ENCODE assay signal across 25 cellular contexts in the genomic region with DNA sequence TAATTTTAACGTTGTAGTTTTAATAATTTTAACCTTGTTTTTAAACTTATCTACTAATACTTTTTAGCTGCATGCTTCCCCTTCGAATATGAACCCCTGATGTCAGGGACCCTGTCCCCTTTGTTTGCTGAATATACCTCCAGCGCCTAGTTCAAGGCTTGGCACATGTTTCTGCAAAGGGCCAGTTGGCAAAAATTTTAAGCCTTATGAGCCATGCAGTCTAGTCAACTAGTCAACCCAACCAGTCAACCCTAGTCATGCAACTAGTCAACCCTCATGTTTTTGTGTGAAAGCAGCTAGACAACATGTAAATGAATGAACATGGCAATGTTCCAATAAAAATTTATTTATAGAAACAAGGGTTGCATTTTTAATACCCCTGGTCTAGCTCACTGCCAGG.
A peak's percentile ranks its signal among the peaks of the same experiment; 100 is the strongest.
DNase-seq lines count a peak whose midpoint lies in the region; ATAC-seq and TF ChIP-seq lines count a peak whose summit lies in the region.
"Had no signal": no experiment of that assay in that cellular context is flagged by ENCODE, and none has a peak within 500 bp of the region (broad histone marks: within the 10 kb centered on the region; RNA-seq: fewer than 3 reads in every experiment).

No MANE protein-coding gene starts in this region.

- H3K27ac Mint-ChIP-seq in T-helper 2 cell treated with Interferon-gamma antibody and Interleukin-4, amounts not matched to agents 5 μg/mL and 100 μg/mL, for 36 hours, result peak overlapping the region; percentile 51
- peak overlapping the region; percentile 98 for H3K27ac Mint-ChIP-seq in CD8-positive, alpha-beta T cell
- H3K27ac Mint-ChIP-seq in dendritic cell treated with granulocyte-macrophage colony-stimulating factor and Interleukin-4, amounts not matched to agents 40 ng/mL and 50 ng/mL, for 4 days, result peak overlapping the region; percentile 54
- peak overlapping the region in 2 of 3 experiments; percentile 59 to 61 for H3K27ac Mint-ChIP-seq in nephron

- CTCF ChIA-PET in CD8-positive, alpha-beta T cell (lab: Charles Lee), result interaction anchor here (0.9 to 1.4 kb wide), 5 partner anchors 9 to 538 kb away, joined by 3 read pairs; no protein-coding TSS in a partner anchor

- POLR2A ChIA-PET in CD8-positive, alpha-beta T cell (lab: Charles Lee), result interaction anchor here (0.8 to 1.5 kb wide), 2 partner anchors 11 to 328 kb away, joined by 3 to 5 read pairs; no protein-coding TSS in a partner anchor

- intact Hi-C loops in CD8-positive, alpha-beta T cell (cut with DNase I, micrococcal nuclease), result loop anchor here (1.0 to 10.0 kb wide), 4 partner anchors 112 to 566 kb away; no protein-coding TSS in a partner anchor
- intact Hi-C loops in dendritic cell treated with granulocyte-macrophage colony-stimulating factor and Interleukin-4, amounts not matched to agents 40 ng/mL and 50 ng/mL, for 4 days (cut with micrococcal nuclease), result no loop called here

- ATAC-seq in CD8-positive, alpha-beta T cell, result no peak
- ATAC-seq: gastroesophageal sphincter had no signal

- no peaks in the 10 kb centered on the region for H3K27me3 Mint-ChIP-seq in T-helper 2 cell treated with Interferon-gamma antibody and Interleukin-4, amounts not matched to agents 5 μg/mL and 100 μg/mL, for 36 hours (ENCODE audit: low read depth)
- H3K27me3 Mint-ChIP-seq in CD8-positive, alpha-beta T cell (ENCODE audit: low read depth), result no peaks in the 10 kb centered on the region
- no peaks in the 10 kb centered on the region for H3K27me3 Mint-ChIP-seq in dendritic cell treated with granulocyte-macrophage colony-stimulating factor and Interleukin-4, amounts not matched to agents 40 ng/mL and 50 ng/mL, for 4 days
- H3K27me3 Mint-ChIP-seq in nephron (ENCODE audit: low read depth), result no peaks in the 10 kb centered on the region
- H3K27me3 Mint-ChIP-seq: memory B cell; stimulated activated naive B cell treated with anti-CD40 and anti-IgM and Interleukin-4, amounts not matched to agents 10 μg/mL and 1 μg/mL and 100 μg/mL, for 72 hours had no signal

- no peak overlapping the region for H3K27ac ChIP-seq in CD8-positive, alpha-beta T cell (ENCODE audit: low read depth, low read length)
- H3K27ac ChIP-seq: ascending aorta, gastroesophageal sphincter, hepatocyte, HL-60, right atrium auricular region, SK-N-MC, spleen, VCaP had no signal

- peaks cover 26% of the 10 kb centered on the region for H3K4me1 ChIP-seq in CD8-positive, alpha-beta T cell (ENCODE audit: insufficient read depth, low read length)

- no peaks in the 10 kb centered on the region for H3K9me3 ChIP-seq in CD8-positive, alpha-beta T cell (ENCODE audit: low read length)
- H3K9me3 ChIP-seq: ascending aorta had no signal

- H3K4me3 ChIP-seq in CD8-positive, alpha-beta T cell (ENCODE audit: low read depth, low read length), result no peak overlapping the region
- H3K4me3 ChIP-seq: ascending aorta, gastroesophageal sphincter, hepatocyte, right atrium auricular region, SK-N-MC, spleen had no signal

- no peak for TF ChIP-seq CTCF in CD8-positive, alpha-beta T cell (IDR thresholded peaks at IDR 0.05)
- no peak for TF ChIP-seq CTCF in nephron (IDR thresholded peaks at IDR 0.05; ENCODE audit: unreplicated experiment in 3 of 3)

- peaks cover 27% of the 10 kb centered on the region for H3K4me1 Mint-ChIP-seq in T-helper 2 cell treated with Interferon-gamma antibody and Interleukin-4, amounts not matched to agents 5 μg/mL and 100 μg/mL, for 36 hours (ENCODE audit: low read depth)
- peaks cover 34% of the 10 kb centered on the region for H3K4me1 Mint-ChIP-seq in CD8-positive, alpha-beta T cell (ENCODE audit: low read depth)
- peaks cover 33% of the 10 kb centered on the region for H3K4me1 Mint-ChIP-seq in dendritic cell treated with granulocyte-macrophage colony-stimulating factor and Interleukin-4, amounts not matched to agents 40 ng/mL and 50 ng/mL, for 4 days (ENCODE audit: low read depth)
- H3K4me1 Mint-ChIP-seq in nephron, result peaks cover 30% of the 10 kb centered on the region

- H3K9me3 Mint-ChIP-seq in T-helper 2 cell treated with Interferon-gamma antibody and Interleukin-4, amounts not matched to agents 5 μg/mL and 100 μg/mL, for 36 hours, result peaks cover 16% of the 10 kb centered on the region
- H3K9me3 Mint-ChIP-seq in CD8-positive, alpha-beta T cell, result peaks cover 5% of the 10 kb centered on the region
- no peaks in the 10 kb centered on the region for H3K9me3 Mint-ChIP-seq in dendritic cell treated with granulocyte-macrophage colony-stimulating factor and Interleukin-4, amounts not matched to agents 40 ng/mL and 50 ng/mL, for 4 days
- peaks cover 9% of the 10 kb centered on the region for H3K9me3 Mint-ChIP-seq in nephron

- DNase-seq in T-helper 2 cell treated with Interferon-gamma antibody and Interleukin-4, amounts not matched to agents 5 μg/mL and 100 μg/mL, for 36 hours (ENCODE audit: low spot score), result no peak
- DNase-seq in T-helper 2 cell, result no peak
- DNase-seq in CD8-positive, alpha-beta T cell, result no peak
- no peak for DNase-seq in effector CD4-positive, alpha-beta T cell
- no peak for DNase-seq in anterior cingulate cortex (lab: John Stamatoyannopoulos, UW)
- no peak for DNase-seq in RPMI8226
- DNase-seq: 8988T; activated CD4-positive, alpha-beta T cell treated with anti-CD3 and anti-CD28 coated beads for 4 hours; dermis blood vessel endothelial cell; GOT3; NCI-H146; NCI-H2107; spleen; stimulated activated CD4-positive, alpha-beta T cell treated with anti-CD3 and anti-CD28 coated beads, Interleukin-4, amount 100 ng/mL, for 1 hour; stimulated activated naive B cell treated with anti-CD40 and anti-IgM and Interleukin-4, amounts not matched to agents 10 μg/mL and 1 μg/mL and 100 μg/mL, for 72 hours had no signal

- no peaks in the 10 kb centered on the region for H3K27me3 ChIP-seq in CD8-positive, alpha-beta T cell (ENCODE audit: insufficient read depth, low read length)
- H3K27me3 ChIP-seq: ascending aorta, gastroesophageal sphincter, hepatocyte, right atrium auricular region, spleen had no signal

- peak overlapping the region; percentile 80 for H3K4me3 Mint-ChIP-seq in T-helper 2 cell treated with Interferon-gamma antibody and Interleukin-4, amounts not matched to agents 5 μg/mL and 100 μg/mL, for 36 hours
- no peak overlapping the region for H3K4me3 Mint-ChIP-seq in CD8-positive, alpha-beta T cell
- no peak overlapping the region for H3K4me3 Mint-ChIP-seq in dendritic cell treated with granulocyte-macrophage colony-stimulating factor and Interleukin-4, amounts not matched to agents 40 ng/mL and 50 ng/mL, for 4 days
- no peak overlapping the region for H3K4me3 Mint-ChIP-seq in nephron
- H3K4me3 Mint-ChIP-seq: memory B cell had no signal

- no peaks in the 10 kb centered on the region for H3K36me3 ChIP-seq in CD8-positive, alpha-beta T cell (ENCODE audit: insufficient read depth, low read length)
- H3K36me3 ChIP-seq: ascending aorta, gastroesophageal sphincter, right atrium auricular region, spleen had no signal

- peaks cover 5% of the 10 kb centered on the region for H3K36me3 Mint-ChIP-seq in T-helper 2 cell treated with Interferon-gamma antibody and Interleukin-4, amounts not matched to agents 5 μg/mL and 100 μg/mL, for 36 hours (ENCODE audit: low read depth)
- H3K36me3 Mint-ChIP-seq in CD8-positive, alpha-beta T cell, result no peaks in the 10 kb centered on the region
- H3K36me3 Mint-ChIP-seq in dendritic cell treated with granulocyte-macrophage colony-stimulating factor and Interleukin-4, amounts not matched to agents 40 ng/mL and 50 ng/mL, for 4 days (ENCODE audit: low read depth), result no peaks in the 10 kb centered on the region
- peaks cover 3% of the 10 kb centered on the region for H3K36me3 Mint-ChIP-seq in nephron (ENCODE audit: low read depth)
